1 cellular context compared by ENCODE assay signal in the genomic region with DNA sequence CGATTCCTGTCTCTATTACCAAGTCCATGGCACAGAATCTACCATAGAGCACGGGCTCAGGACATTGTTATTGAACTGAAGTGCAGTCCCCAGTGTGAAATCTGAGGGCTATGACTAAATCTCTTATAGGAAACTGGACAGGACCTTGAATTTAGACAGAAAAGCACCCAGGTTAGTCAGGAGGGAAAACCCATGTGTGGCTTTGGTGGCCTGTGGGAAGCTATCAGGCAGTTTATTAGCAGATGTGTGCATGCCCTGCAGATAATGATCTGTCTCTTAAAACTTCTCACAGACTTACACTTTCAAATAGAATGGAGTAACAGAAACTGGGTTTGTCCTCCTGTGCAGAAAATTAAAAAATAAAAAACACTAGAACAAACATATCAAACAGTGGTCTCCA.
TF ChIP-seq lines count a peak whose summit lies in the region.

No MANE protein-coding gene starts in this region.

TF ChIP-seq in GM12878, 131 proteins besides CTCF, POLR2A, EP300 and RAD21:
- TF ChIP-seq, protein P1, sequence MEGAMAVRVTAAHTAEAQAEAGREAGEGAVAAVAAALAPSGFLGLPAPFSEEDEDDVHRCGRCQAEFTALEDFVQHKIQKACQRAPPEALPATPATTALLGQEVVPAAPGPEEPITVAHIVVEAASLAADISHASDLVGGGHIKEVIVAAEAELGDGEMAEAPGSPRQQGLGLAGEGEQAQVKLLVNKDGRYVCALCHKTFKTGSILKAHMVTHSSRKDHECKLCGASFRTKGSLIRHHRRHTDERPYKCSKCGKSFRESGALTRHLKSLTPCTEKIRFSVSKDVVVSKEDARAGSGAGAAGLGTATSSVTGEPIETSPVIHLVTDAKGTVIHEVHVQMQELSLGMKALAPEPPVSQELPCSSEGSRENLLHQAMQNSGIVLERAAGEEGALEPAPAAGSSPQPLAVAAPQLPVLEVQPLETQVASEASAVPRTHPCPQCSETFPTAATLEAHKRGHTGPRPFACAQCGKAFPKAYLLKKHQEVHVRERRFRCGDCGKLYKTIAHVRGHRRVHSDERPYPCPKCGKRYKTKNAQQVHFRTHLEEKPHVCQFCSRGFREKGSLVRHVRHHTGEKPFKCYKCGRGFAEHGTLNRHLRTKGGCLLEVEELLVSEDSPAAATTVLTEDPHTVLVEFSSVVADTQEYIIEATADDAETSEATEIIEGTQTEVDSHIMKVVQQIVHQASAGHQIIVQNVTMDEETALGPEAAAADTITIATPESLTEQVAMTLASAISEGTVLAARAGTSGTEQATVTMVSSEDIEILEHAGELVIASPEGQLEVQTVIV (IDR thresholded peaks at IDR 0.05; ENCODE audit: borderline replicate concordance, partially characterized antibody) = no peak
- TF ChIP-seq, protein P2, sequence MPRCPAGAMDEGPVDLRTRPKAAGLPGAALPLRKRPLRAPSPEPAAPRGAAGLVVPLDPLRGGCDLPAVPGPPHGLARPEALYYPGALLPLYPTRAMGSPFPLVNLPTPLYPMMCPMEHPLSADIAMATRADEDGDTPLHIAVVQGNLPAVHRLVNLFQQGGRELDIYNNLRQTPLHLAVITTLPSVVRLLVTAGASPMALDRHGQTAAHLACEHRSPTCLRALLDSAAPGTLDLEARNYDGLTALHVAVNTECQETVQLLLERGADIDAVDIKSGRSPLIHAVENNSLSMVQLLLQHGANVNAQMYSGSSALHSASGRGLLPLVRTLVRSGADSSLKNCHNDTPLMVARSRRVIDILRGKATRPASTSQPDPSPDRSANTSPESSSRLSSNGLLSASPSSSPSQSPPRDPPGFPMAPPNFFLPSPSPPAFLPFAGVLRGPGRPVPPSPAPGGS (IDR thresholded peaks at IDR 0.05; ENCODE audit: borderline replicate concordance, insufficient read depth, low read depth, low read length, poor library complexity, severe bottlenecking) = no peak
- TF ChIP-seq IRF4 (IDR thresholded peaks at IDR 0.05; ENCODE audit: low read depth, low read length) (no peak), PAX5 (IDR thresholded peaks at IDR 0.05; ENCODE audit: borderline replicate concordance, low read depth, low read length) (0 out of 2 replicates have a peak, but pooled peaks have one; percentile 14), MTA2 (IDR thresholded peaks at IDR 0.05; ENCODE audit: low read depth) (peak; percentile 49; the same call in 1 of the 2 replicates), BCL11A (IDR thresholded peaks at IDR 0.05; ENCODE audit: low read depth, low read length) (peak; percentile 77; the same call in 1 of the 2 replicates), FOXM1 (IDR thresholded peaks at IDR 0.05; ENCODE audit: low read depth, low read length) (no peak), PML (IDR thresholded peaks at IDR 0.05; ENCODE audit: low read length) (no peak), POU2F2 (IDR thresholded peaks at IDR 0.05; ENCODE audit: borderline replicate concordance, low read depth, low read length) (0 out of 3 replicates have a peak, but pooled peaks have one; percentile 38), RELA (IDR thresholded peaks at IDR 0.05; ENCODE audit: borderline replicate concordance, partially characterized antibody) (no peak), TCF7 (IDR thresholded peaks at IDR 0.05; ENCODE audit: borderline replicate concordance) (no peak), NFYA (IDR thresholded peaks at IDR 0.05; ENCODE audit: borderline replicate concordance, low read depth, low read length) (no peak), RUNX3 (IDR thresholded peaks at IDR 0.05; ENCODE audit: low read length) (peak; percentile 80), TCF12 (IDR thresholded peaks at IDR 0.05; ENCODE audit: low read depth, low read length) (0 out of 2 replicates have a peak, but pooled peaks have one; percentile 23)
- TF ChIP-seq, protein P3, sequence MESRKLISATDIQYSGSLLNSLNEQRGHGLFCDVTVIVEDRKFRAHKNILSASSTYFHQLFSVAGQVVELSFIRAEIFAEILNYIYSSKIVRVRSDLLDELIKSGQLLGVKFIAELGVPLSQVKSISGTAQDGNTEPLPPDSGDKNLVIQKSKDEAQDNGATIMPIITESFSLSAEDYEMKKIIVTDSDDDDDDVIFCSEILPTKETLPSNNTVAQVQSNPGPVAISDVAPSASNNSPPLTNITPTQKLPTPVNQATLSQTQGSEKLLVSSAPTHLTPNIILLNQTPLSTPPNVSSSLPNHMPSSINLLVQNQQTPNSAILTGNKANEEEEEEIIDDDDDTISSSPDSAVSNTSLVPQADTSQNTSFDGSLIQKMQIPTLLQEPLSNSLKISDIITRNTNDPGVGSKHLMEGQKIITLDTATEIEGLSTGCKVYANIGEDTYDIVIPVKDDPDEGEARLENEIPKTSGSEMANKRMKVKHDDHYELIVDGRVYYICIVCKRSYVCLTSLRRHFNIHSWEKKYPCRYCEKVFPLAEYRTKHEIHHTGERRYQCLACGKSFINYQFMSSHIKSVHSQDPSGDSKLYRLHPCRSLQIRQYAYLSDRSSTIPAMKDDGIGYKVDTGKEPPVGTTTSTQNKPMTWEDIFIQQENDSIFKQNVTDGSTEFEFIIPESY (IDR thresholded peaks at IDR 0.05) = no peak
- TF ChIP-seq, protein P4, sequence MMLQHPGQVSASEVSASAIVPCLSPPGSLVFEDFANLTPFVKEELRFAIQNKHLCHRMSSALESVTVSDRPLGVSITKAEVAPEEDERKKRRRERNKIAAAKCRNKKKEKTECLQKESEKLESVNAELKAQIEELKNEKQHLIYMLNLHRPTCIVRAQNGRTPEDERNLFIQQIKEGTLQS (IDR thresholded peaks at IDR 0.05; ENCODE audit: borderline replicate concordance, extremely low read depth, low read depth, low read length) = no peak
- TF ChIP-seq, protein P5, sequence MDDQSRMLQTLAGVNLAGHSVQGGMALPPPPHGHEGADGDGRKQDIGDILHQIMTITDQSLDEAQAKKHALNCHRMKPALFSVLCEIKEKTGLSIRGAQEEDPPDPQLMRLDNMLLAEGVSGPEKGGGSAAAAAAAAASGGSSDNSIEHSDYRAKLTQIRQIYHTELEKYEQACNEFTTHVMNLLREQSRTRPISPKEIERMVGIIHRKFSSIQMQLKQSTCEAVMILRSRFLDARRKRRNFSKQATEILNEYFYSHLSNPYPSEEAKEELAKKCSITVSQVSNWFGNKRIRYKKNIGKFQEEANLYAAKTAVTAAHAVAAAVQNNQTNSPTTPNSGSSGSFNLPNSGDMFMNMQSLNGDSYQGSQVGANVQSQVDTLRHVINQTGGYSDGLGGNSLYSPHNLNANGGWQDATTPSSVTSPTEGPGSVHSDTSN (IDR thresholded peaks at IDR 0.05; ENCODE audit: insufficient replicate concordance, low read depth, low read length) = no peak
